15 cellular contexts compared by ENCODE assay signal in the genomic region with DNA sequence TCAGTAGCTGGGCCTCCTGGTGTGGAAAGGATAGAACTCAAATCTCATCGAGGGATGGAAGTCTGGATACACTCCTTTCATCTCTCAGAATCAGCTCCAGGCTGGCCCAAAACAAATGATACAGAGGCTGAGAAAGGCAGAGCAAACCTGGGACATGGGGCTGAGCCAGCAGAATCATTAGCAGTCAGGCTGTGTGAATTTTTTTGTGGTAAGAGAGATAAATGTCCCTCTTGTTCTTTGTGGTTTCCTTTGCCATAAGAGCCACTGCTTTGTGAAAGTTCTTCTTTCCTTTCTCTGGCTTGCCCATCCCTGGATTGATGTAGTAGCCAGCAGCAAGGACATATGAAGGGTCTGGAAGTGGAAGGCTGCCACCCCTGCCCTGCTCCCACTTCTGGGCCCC.
DNase-seq lines count a peak whose midpoint lies in the region; ATAC-seq lines count a peak whose summit lies in the region.
"Had no signal": no experiment of that assay in that cellular context is flagged by ENCODE, and none has a peak within 500 bp of the region (broad histone marks: within the 10 kb centered on the region; RNA-seq: fewer than 3 reads in every experiment).

No MANE protein-coding gene starts in this region.

- DNase-seq in COLO829 (ENCODE audit: low spot score) (peak; percentile 23), M059J (ENCODE audit: low read depth) (peak; percentile 47), astrocyte of the hippocampus (ENCODE audit: low read depth, low spot score) (peak; percentile 36), T-helper 1 cell (no peak), T-helper 2 cell (no peak), dedifferentiated amniotic fluid mesenchymal stem cell (ENCODE audit: extremely low spot score) (no peak)
- DNase-seq: CD8-positive, alpha-beta memory T cell; DMS79 treated with DMSO at 0.1 percent for 48 hours; NCI-H1048; NCI-H1436 treated with DMSO at 0.1 percent for 48 hours; NCI-H2081 treated with DMSO at 0.1 percent for 48 hours; NCI-H510A treated with DMSO at 0.1 percent for 48 hours; PC-9 had no signal

- H3K4me1 Mint-ChIP-seq in stimulated activated memory B cell treated with anti-CD40 and anti-IgM and Interleukin-4, amounts not matched to agents 10 μg/mL and 1 μg/mL and 100 μg/mL, for 72 hours: peaks cover 50% of the 10 kb centered on the region
- H3K4me1 Mint-ChIP-seq: CD8-positive, alpha-beta memory T cell; GM23338 had no signal

- ATAC-seq in stimulated activated memory B cell treated with anti-CD40 and anti-IgM and Interleukin-4, amounts not matched to agents 10 μg/mL and 1 μg/mL and 100 μg/mL, for 72 hours: no peak
- ATAC-seq: GM23338 had no signal

- H3K27ac Mint-ChIP-seq in stimulated activated memory B cell treated with anti-CD40 and anti-IgM and Interleukin-4, amounts not matched to agents 10 μg/mL and 1 μg/mL and 100 μg/mL, for 72 hours: peak overlapping the region; percentile 64
- H3K27ac Mint-ChIP-seq: GM23338 had no signal

- peaks cover 2% of the 10 kb centered on the region for H3K27me3 Mint-ChIP-seq in stimulated activated memory B cell treated with anti-CD40 and anti-IgM and Interleukin-4, amounts not matched to agents 10 μg/mL and 1 μg/mL and 100 μg/mL, for 72 hours

- H3K9me3 Mint-ChIP-seq in stimulated activated memory B cell treated with anti-CD40 and anti-IgM and Interleukin-4, amounts not matched to agents 10 μg/mL and 1 μg/mL and 100 μg/mL, for 72 hours: no peaks in the 10 kb centered on the region
- H3K9me3 Mint-ChIP-seq: CD8-positive, alpha-beta memory T cell; GM23338 had no signal

- no peaks in the 10 kb centered on the region for H3K36me3 Mint-ChIP-seq in stimulated activated memory B cell treated with anti-CD40 and anti-IgM and Interleukin-4, amounts not matched to agents 10 μg/mL and 1 μg/mL and 100 μg/mL, for 72 hours
- H3K36me3 Mint-ChIP-seq: CD8-positive, alpha-beta memory T cell had no signal

- no peak overlapping the region for H3K4me3 Mint-ChIP-seq in stimulated activated memory B cell treated with anti-CD40 and anti-IgM and Interleukin-4, amounts not matched to agents 10 μg/mL and 1 μg/mL and 100 μg/mL, for 72 hours
- H3K4me3 Mint-ChIP-seq: CD8-positive, alpha-beta memory T cell; GM23338 had no signal

Comparison
In these comparisons a context has a peak if more than half of its experiments do, and no peak if none do; other contexts are left out.
1. DNase-seq: peak in COLO829 (single experiment), M059J (single experiment) and astrocyte of the hippocampus (single experiment); none in T-helper 1 cell (0 of 5), T-helper 2 cell (0 of 5) and dedifferentiated amniotic fluid mesenchymal stem cell (single experiment).